In genomic region chr6:134061440-134061839, GRCh38 we compare ENCODE assay signal across 20 cellular contexts.
"Had no signal": no experiment of that assay in that cellular context is flagged by ENCODE, and none has a peak within 500 bp of the region (broad histone marks: within the 10 kb centered on the region; RNA-seq: fewer than 3 reads in every experiment).

No MANE protein-coding gene starts in this region.

- FAIRE-seq: endothelial cell of umbilical vein, small intestine had no signal

- H3K27ac ChIP-seq: cardiac muscle cell, psoas muscle, right lobe of liver, suprapubic skin, upper lobe of left lung had no signal

- ATAC-seq: activated CD8-positive, alpha-beta memory T cell treated with anti-CD3 and anti-CD28 coated beads, Interleukin-2, amount 10 ng/mL, durations not matched to agents 7 days and 5 days; psoas muscle; right lobe of liver had no signal

- DNase-seq: activated CD4-positive, alpha-beta memory T cell treated with anti-CD3 and anti-CD28 coated beads, Interleukin-2, amount 10 ng/mL, durations not matched to agents 7 days and 5 days; activated CD4-positive, alpha-beta T cell treated with anti-CD3 and anti-CD28 coated beads for 48 hours; activated CD4-positive, CD25-positive, alpha-beta regulatory T cell; activated CD8-positive, alpha-beta memory T cell treated with anti-CD3 and anti-CD28 coated beads, Interleukin-2, amount 10 ng/mL, durations not matched to agents 7 days and 5 days; activated naive CD4-positive, alpha-beta T cell treated with Interleukin-2 at 50 U/mL for 16 hours; activated naive CD8-positive, alpha-beta T cell treated with anti-CD3 and anti-CD28 coated beads, Interleukin-2, amount 10 ng/mL, durations not matched to agents 7 days and 5 days; amygdala; dermis blood vessel endothelial cell; effector memory CD4-positive, alpha-beta T cell; hypothalamus; psoas muscle; right lobe of liver; small intestine; stimulated activated CD4-positive, alpha-beta T cell treated with anti-CD3 and anti-CD28 coated beads, Interleukin-15, amount 100 ng/mL, for 24 hours; stimulated activated CD4-positive, alpha-beta T cell treated with anti-CD3 and anti-CD28 coated beads, Interleukin-2, amount 100 ng/mL, for 48 hours; T-helper 9 cell; upper lobe of left lung had no signal

- H3K9me3 ChIP-seq: psoas muscle, right lobe of liver, suprapubic skin, upper lobe of left lung had no signal

- H3K4me3 ChIP-seq: cardiac muscle cell, psoas muscle, right lobe of liver, suprapubic skin, upper lobe of left lung had no signal

- H3K36me3 ChIP-seq: cardiac muscle cell, right lobe of liver, suprapubic skin, upper lobe of left lung had no signal

- H3K27me3 ChIP-seq: cardiac muscle cell, right lobe of liver, suprapubic skin, upper lobe of left lung had no signal
